In genomic region chr2:189442468-189442867, GRCh38 we compare ENCODE assay signal across 10 cellular contexts. TPM values are rescaled to one million over a fixed set of nuclear protein-coding genes. Genes with fewer than 3 reads are reported as not detected.
A peak's percentile ranks its signal among the peaks of the same experiment; 100 is the strongest.
DNase-seq lines count a peak whose midpoint lies in the region; ATAC-seq, FAIRE-seq and TF ChIP-seq lines count a peak whose summit lies in the region.
"Had no signal": no experiment of that assay in that cellular context is flagged by ENCODE, and none has a peak within 500 bp of the region (broad histone marks: within the 10 kb centered on the region; RNA-seq: fewer than 3 reads in every experiment).

No MANE protein-coding gene starts in this region.

- H3K9me3 Mint-ChIP-seq in progenitor cell of endocrine pancreas (ENCODE audit: low read depth): no peaks in the 10 kb centered on the region
- H3K9me3 Mint-ChIP-seq: activated T-cell treated with anti-CD3 and anti-CD28 coated beads, Interleukin-2, amount 50 U/mL, for 72 hours had no signal

- TF ChIP-seq RAD21 in H1 (IDR thresholded peaks at IDR 0.05 in 1 of 2, conservative IDR thresholded peaks at IDR 0.05 in 1 of 2; ENCODE audit: low read depth in 2 of 2, low read length in 2 of 2): no peak

- no peak overlapping the region for H3K18ac ChIP-seq in H1 (ENCODE audit: extremely low read depth, low read length)

- H3K27me3 ChIP-seq in OCI-LY1 (ENCODE audit: insufficient read depth, low read length) (no peaks in the 10 kb centered on the region), H1 (replicated peaks in 1 of 4; ENCODE audit: control insufficient read depth in 3 of 4, extremely low read depth in 1 of 4, insufficient read depth in 3 of 4, low read length in 3 of 4) (no peaks in the 10 kb centered on the region)

- H2AFZ ChIP-seq in OCI-LY1 (ENCODE audit: low read length): no peak overlapping the region
- H2AFZ ChIP-seq in H1 (ENCODE audit: low read length): no peak overlapping the region

- peak overlapping the region; percentile 96; the same call in 1 of the 2 replicates for H3K9ac ChIP-seq in OCI-LY1 (ENCODE audit: low read length)
- no peak overlapping the region for H3K9ac ChIP-seq in H1 (replicated peaks in 1 of 4; ENCODE audit: extremely low read depth in 1 of 4, low read depth in 3 of 4, low read length in 3 of 4)

- peak overlapping the region; percentile 86 for H3K4me2 ChIP-seq in OCI-LY1 (ENCODE audit: low read length)
- H3K4me2 ChIP-seq in H1 (ENCODE audit: insufficient read depth in 1 of 2, low read depth in 2 of 2, low read length in 2 of 2): peak overlapping the region; percentile 19 to 71

- H4K5ac ChIP-seq in H1 (ENCODE audit: insufficient read length, low read depth, low read length): no peak overlapping the region

- no peak overlapping the region for H2BK15ac ChIP-seq in H1 (ENCODE audit: low read length)

- 89% methylated on average over 10 of the region's 10 CpGs; no CpG with 5 or more reads in 1 of the 2 experiments for WGBS in H1 (ENCODE audit: extremely low coverage in 1 of 2, insufficient coverage in 1 of 2, insufficient read length in 1 of 2, insufficient replicate concordance in 2 of 2, low coverage in 1 of 2, low lambda C conversion rate in 2 of 2, missing lambda C conversion rate in 1 of 2), 2 experiments

- H3K36me3 ChIP-seq in OCI-LY1 (ENCODE audit: insufficient read depth, low read length) (peaks cover 47% of the 10 kb centered on the region), H1 (ENCODE audit: control insufficient read depth in 2 of 4, insufficient read depth in 4 of 4, low read length in 3 of 4) (peaks cover 0 to 11% (median 3%) of the 10 kb centered on the region in 4 experiments; a peak in 3 of 8 replicates)

- H4K91ac ChIP-seq in H1 (replicated peaks; ENCODE audit: insufficient read length, low read length): no peak overlapping the region

- no peak for TF ChIP-seq EP300 in H1 (IDR thresholded peaks at IDR 0.05; ENCODE audit: borderline replicate concordance in 1 of 2, low read depth in 2 of 2, low read length in 2 of 2)

- H3K27ac ChIP-seq in OCI-LY1 (ENCODE audit: low read depth, low read length, poor library complexity, severe bottlenecking) (no peak overlapping the region), H1 (ENCODE audit: low read depth, low read length) (no peak overlapping the region)

- peaks cover 2% of the 10 kb centered on the region for H3K27me3 Mint-ChIP-seq in progenitor cell of endocrine pancreas

- no peak overlapping the region for H2AK5ac ChIP-seq in H1 (ENCODE audit: low read depth, low read length)

- peaks cover 9% of the 10 kb centered on the region for H3K4me1 Mint-ChIP-seq in progenitor cell of endocrine pancreas (ENCODE audit: low read depth)

- POLR2A ChIA-PET in H1 (lab: Charles Lee; ENCODE audit: partially characterized antibody): interaction anchor here (2.1 to 3.8 kb wide), 2 partner anchors 11 to 15 kb away, joined by 6 to 13 read pairs; no protein-coding TSS in a partner anchor

- H2BK120ac ChIP-seq in H1 (replicated peaks; ENCODE audit: low read depth, low read length): no peak overlapping the region

- no peaks in the 10 kb centered on the region; the same call in 1 of the 2 replicates for H3K79me1 ChIP-seq in H1 (ENCODE audit: low read depth, low read length)

- peak; percentile 23 for DNase-seq in activated naive CD4-positive, alpha-beta T cell treated with Interleukin-2 at 50 U/mL for 16 hours
- DNase-seq in activated naive CD4-positive, alpha-beta T cell (lab: John Stamatoyannopoulos, UW): no peak
- no peak for DNase-seq in H1 (ENCODE audit: low read depth in 1 of 2, low spot score in 2 of 2)
- no peak for DNase-seq in progenitor cell of endocrine pancreas (ENCODE audit: low spot score, unreplicated experiment)
- DNase-seq in NCI-H510A treated with DMSO at 0.1 percent for 48 hours (lab: John Stamatoyannopoulos, UW): no peak
- no peak for DNase-seq in hypothalamus (lab: John Stamatoyannopoulos, UW)

- H3K4ac ChIP-seq in H1 (replicated peaks; ENCODE audit: insufficient read length, low read depth, low read length): no peak overlapping the region

- H3K79me2 ChIP-seq in OCI-LY1 (ENCODE audit: insufficient read depth, low read length) (peaks cover 55% of the 10 kb centered on the region), H1 (ENCODE audit: control insufficient read depth in 1 of 2, insufficient read depth in 2 of 2, low read length in 2 of 2) (peaks cover 24 to 62% of the 10 kb centered on the region in 2 experiments)

- H3K27ac Mint-ChIP-seq in progenitor cell of endocrine pancreas: peak overlapping the region; percentile 41

- TF ChIP-seq CTCF in OCI-LY1 (IDR thresholded peaks at IDR 0.05; ENCODE audit: low read length) (no peak), H1 (IDR thresholded peaks at IDR 0.05; ENCODE audit: control extremely low read depth in 1 of 3, insufficient read depth in 1 of 3, low read depth in 1 of 3, low read length in 3 of 3) (no peak), progenitor cell of endocrine pancreas (IDR thresholded peaks at IDR 0.05; ENCODE audit: unreplicated experiment) (no peak)

- H2BK20ac ChIP-seq in H1 (ENCODE audit: low read length): no peak overlapping the region

- H4K20me1 ChIP-seq in OCI-LY1 (ENCODE audit: insufficient read depth, low read length) (no peaks in the 10 kb centered on the region), H1 (replicated peaks in 1 of 2; ENCODE audit: control insufficient read depth in 1 of 2, insufficient read depth in 2 of 2, low read length in 2 of 2) (peaks cover 7 to 14% of the 10 kb centered on the region in 2 experiments)

- H3K9me2 ChIP-seq in OCI-LY1 (ENCODE audit: low read depth, low read length): no peaks in the 10 kb centered on the region

- H3K9me3 ChIP-seq in OCI-LY1 (ENCODE audit: low read length) (no peaks in the 10 kb centered on the region), H1 (ENCODE audit: insufficient read depth in 2 of 2, low read depth in 1 of 2, low read length in 1 of 2) (no peaks in the 10 kb centered on the region)

- no peak overlapping the region for H3K4me3 Mint-ChIP-seq in progenitor cell of endocrine pancreas (ENCODE audit: low read depth)
- H3K4me3 Mint-ChIP-seq: activated T-cell treated with anti-CD3 and anti-CD28 coated beads, Interleukin-2, amount 50 U/mL, for 72 hours had no signal

- no peak overlapping the region for H2BK5ac ChIP-seq in H1 (ENCODE audit: low read depth, low read length)

- peaks cover 35% of the 10 kb centered on the region for H3K4me1 ChIP-seq in OCI-LY1 (ENCODE audit: insufficient read depth, low read length, severe bottlenecking)
- H3K4me1 ChIP-seq in H1 (replicated peaks in 1 of 4; ENCODE audit: control insufficient read depth in 3 of 4, insufficient read depth in 4 of 4, low read length in 3 of 4): peaks cover 0 to 6% (median 1%) of the 10 kb centered on the region in 4 experiments; a peak in 2 of 7 replicates

- no peak for TF ChIP-seq POLR2A in H1 (IDR thresholded peaks at IDR 0.05; ENCODE audit: control extremely low read depth in 1 of 2, low read depth in 2 of 2, low read length in 2 of 2)

- no peak overlapping the region for H3K23ac ChIP-seq in H1 (ENCODE audit: insufficient read length)

- H3K14ac ChIP-seq in H1 (ENCODE audit: insufficient read length): no peak overlapping the region

- H4K8ac ChIP-seq in H1 (ENCODE audit: extremely low read depth, insufficient read depth, low read length): no peak overlapping the region

- no peak overlapping the region for H3K56ac ChIP-seq in H1 (replicated peaks; ENCODE audit: insufficient read length, low read depth, low read length)

- peak overlapping the region; percentile 88 for H3K4me3 ChIP-seq in OCI-LY1 (ENCODE audit: low read depth, low read length, poor library complexity, severe bottlenecking)
- peak overlapping the region in 3 of 4 experiments; percentile 82 to 98 (median 95); a peak in 4 of 8 replicates for H3K4me3 ChIP-seq in H1 (ENCODE audit: extremely low read depth in 1 of 4, insufficient read depth in 2 of 4, low read depth in 3 of 4, low read length in 4 of 4)

- CTCF ChIA-PET in H1 (lab: Charles Lee; ENCODE audit: partially characterized antibody): no interaction called here

- no peak overlapping the region for H2BK12ac ChIP-seq in H1 (ENCODE audit: low read depth, low read length)

- no peaks in the 10 kb centered on the region for H3F3A ChIP-seq in OCI-LY1 (ENCODE audit: insufficient read depth, low read length)

- no peak for FAIRE-seq in H1 (lab: Jason Lieb, UNC)

- no peak for ATAC-seq in HG03159 (IDR thresholded peaks at IDR 0.05; ENCODE audit: unreplicated experiment)
- ATAC-seq: activated T-cell treated with anti-CD3 and anti-CD28 coated beads, Interleukin-2, amount 50 U/mL, for 72 hours; esophagus mucosa had no signal

- H3K36me3 Mint-ChIP-seq in progenitor cell of endocrine pancreas (ENCODE audit: insufficient read depth): no peaks in the 10 kb centered on the region

- no peaks in the 10 kb centered on the region; the same call in 1 of the 2 replicates for H3K23me2 ChIP-seq in H1 (ENCODE audit: low read depth, low read length)

TF ChIP-seq in H1, 55 proteins besides CTCF, POLR2A, EP300 and RAD21:
- TF ChIP-seq YY1 (IDR thresholded peaks at IDR 0.05; ENCODE audit: low read depth, low read length) (no peak), KDM5A (IDR thresholded peaks at IDR 0.05; ENCODE audit: low read length) (no peak)

RNA-seq across cellular contexts. Expression of gene WDR75, which starts 1.2 kb away (rescaled TPM):
- 69.3 and 77.1 TPM in 2 replicates for total RNA-seq in H1 (2021; fragmentation: NEBNext Ultra II Directional; extraction: Animal tissue kit (Norgen Biotek cat#: 25700))
- 15.3 and 26.9 TPM in 2 replicates for polyA plus RNA-seq in H1 (2011; rRNA removed)
- polyA plus RNA-seq in H1 (2011; cell fraction: cytosol; rRNA removed): 37.8 TPM
- 73.4 TPM for polyA plus RNA-seq in H1 (2011; cell fraction: nucleus; rRNA removed)
- polyA plus RNA-seq in H1 (2012, experiment 1 of 2): 32.7 to 132 TPM (median 37.1 TPM) in 4 replicates
- polyA plus RNA-seq in H1 (2012, experiment 2 of 2): 4.9 TPM
- 67.8 TPM for polyA plus RNA-seq in H1 (2013, experiment 1 of 2)
- 63.8 TPM for polyA plus RNA-seq in H1 (2013, experiment 2 of 2)
- polyA minus RNA-seq in H1 (2011; rRNA and poly(A)+ RNA removed): 102 and 141 TPM in 2 replicates
- polyA minus RNA-seq in H1 (2011; cell fraction: cytosol; rRNA and poly(A)+ RNA removed): 25.9 TPM
- polyA minus RNA-seq in H1 (2011; cell fraction: nucleus; rRNA and poly(A)+ RNA removed): 167 TPM
- 40.0 and 44.8 TPM in 2 replicates for total RNA-seq in progenitor cell of endocrine pancreas
